ENCODE assay signal across 8 cellular contexts in the genomic region with DNA sequence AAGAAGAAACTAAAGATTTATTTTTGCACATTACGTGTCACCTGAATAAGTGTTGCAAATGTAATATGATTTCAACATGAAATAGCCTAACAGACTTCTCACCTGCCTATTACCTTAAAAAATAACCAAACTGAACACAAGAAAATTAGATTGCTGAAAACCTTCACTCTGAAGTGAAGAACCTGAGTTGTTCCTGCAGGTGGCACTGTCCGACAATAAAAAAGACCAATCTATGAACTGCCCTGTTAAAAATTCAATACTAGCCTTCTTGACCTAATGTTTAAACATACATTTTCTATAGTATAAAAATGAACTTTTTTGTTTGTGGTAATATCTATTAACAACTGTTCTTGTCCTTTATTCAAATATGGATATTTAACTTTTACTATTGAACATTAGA.
DNase-seq lines count a peak whose midpoint lies in the region; ATAC-seq and TF ChIP-seq lines count a peak whose summit lies in the region.

No MANE protein-coding gene starts in this region.

- H3K4me2 ChIP-seq in OCI-LY3 (ENCODE audit: low read length), result no peak overlapping the region

- H3K27ac ChIP-seq in OCI-LY3 (ENCODE audit: low read length), result no peak overlapping the region

- no peak overlapping the region for H2AFZ ChIP-seq in OCI-LY3 (ENCODE audit: low read depth, low read length)

- peaks cover 4% of the 10 kb centered on the region for H3K4me1 Mint-ChIP-seq in chondrocyte (ENCODE audit: low read depth)

- H3K9ac ChIP-seq in OCI-LY3 (ENCODE audit: low read length), result no peak overlapping the region

- H3K4me3 ChIP-seq in OCI-LY3 (ENCODE audit: low read length), result no peak overlapping the region

- peaks cover 2% of the 10 kb centered on the region for H3K27me3 Mint-ChIP-seq in chondrocyte (ENCODE audit: low read depth)

- no peaks in the 10 kb centered on the region for H4K20me1 ChIP-seq in OCI-LY3 (ENCODE audit: insufficient read depth, low read length)

- H3K36me3 Mint-ChIP-seq in chondrocyte (ENCODE audit: low read depth), result no peaks in the 10 kb centered on the region

- DNase-seq in stimulated activated CD4-positive, alpha-beta T cell treated with anti-CD3 and anti-CD28 coated beads, Interleukin-1b, Interleukin-23, amount 100 ng/mL, for 48 hours, result peak; percentile 1
- no peak for DNase-seq in stimulated activated CD4-positive, alpha-beta T cell treated with anti-CD3 and anti-CD28 coated beads, Interleukin-12 subunit alpha, Interleukin-12 subunit beta, amount 100 ng/mL, for 4 hours
- DNase-seq in chondrocyte (ENCODE audit: low spot score) (no peak), midbrain (lab: John Stamatoyannopoulos, UW) (peak; percentile 20), 8988T (no peak), KG1 (lab: John Stamatoyannopoulos, UW) (no peak)

- peak; percentile 76 for ATAC-seq in HG03103 (IDR thresholded peaks at IDR 0.05; ENCODE audit: low read depth, unreplicated experiment)

- H3K27ac Mint-ChIP-seq in chondrocyte (ENCODE audit: unreplicated experiment), result no peak overlapping the region

- H3K27me3 ChIP-seq in OCI-LY3 (ENCODE audit: low read depth, low read length), result no peaks in the 10 kb centered on the region

- H3K9me3 ChIP-seq in OCI-LY3 (ENCODE audit: insufficient read depth, low read length), result no peaks in the 10 kb centered on the region

- no peaks in the 10 kb centered on the region for H3K79me2 ChIP-seq in OCI-LY3 (ENCODE audit: low read length)

- TF ChIP-seq CTCF in OCI-LY3 (IDR thresholded peaks at IDR 0.05; ENCODE audit: low read depth, low read length) (peak; percentile 56), chondrocyte (IDR thresholded peaks at IDR 0.05) (peak; percentile 91)

- H3K4me1 ChIP-seq in OCI-LY3 (ENCODE audit: low read length), result no peaks in the 10 kb centered on the region

- H3K9me3 Mint-ChIP-seq in chondrocyte (ENCODE audit: low read depth), result no peaks in the 10 kb centered on the region

- no peak overlapping the region for H3K4me3 Mint-ChIP-seq in chondrocyte (ENCODE audit: unreplicated experiment)

- H3K36me3 ChIP-seq in OCI-LY3 (replicated peaks; ENCODE audit: low read depth, low read length), result no peaks in the 10 kb centered on the region

Comparison
In these comparisons a context has a peak if more than half of its experiments do, and no peak if none do; other contexts are left out.
1. DNase-seq: peak in stimulated activated CD4-positive, alpha-beta T cell treated with anti-CD3 and anti-CD28 coated beads, Interleukin-1b, Interleukin-23, amount 100 ng/mL, for 48 hours (single experiment) and midbrain (single experiment); none in stimulated activated CD4-positive, alpha-beta T cell treated with anti-CD3 and anti-CD28 coated beads, Interleukin-12 subunit alpha, Interleukin-12 subunit beta, amount 100 ng/mL, for 4 hours (single experiment), chondrocyte (single experiment), 8988T (single experiment) and KG1 (single experiment).